Comparison of ENCODE assay signal across 3 cellular contexts in the genomic region with DNA sequence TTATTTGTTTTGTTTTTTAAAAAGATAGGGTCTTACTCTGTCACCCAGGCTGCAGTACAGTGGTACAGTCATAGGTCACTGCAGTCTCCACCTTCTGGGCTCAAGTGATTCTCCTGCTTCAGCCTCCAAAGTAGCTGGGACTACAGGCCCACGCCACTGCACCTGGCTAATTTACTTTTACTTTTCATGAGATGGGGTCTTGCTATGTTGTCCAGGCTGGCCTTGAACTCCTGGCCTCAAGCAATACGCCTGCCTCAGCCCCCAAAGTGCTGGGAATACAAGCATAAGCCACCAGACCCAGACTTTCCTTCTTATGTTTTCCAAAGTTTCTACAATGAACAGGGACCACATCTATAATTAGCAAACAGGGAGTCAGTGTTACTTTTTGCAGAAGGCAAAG.
A peak's percentile ranks its signal among the peaks of the same experiment; 100 is the strongest.
TF ChIP-seq lines count a peak whose summit lies in the region.

No MANE protein-coding gene starts in this region.

TF ChIP-seq in WTC11, 78 proteins besides CTCF, POLR2A, EP300 and RAD21:
- TF ChIP-seq ZNF121 (CRISPR knock-in tag; IDR thresholded peaks at IDR 0.05) = peak; percentile 9; the same call in 1 of the 2 replicates
- TF ChIP-seq, protein P1, sequence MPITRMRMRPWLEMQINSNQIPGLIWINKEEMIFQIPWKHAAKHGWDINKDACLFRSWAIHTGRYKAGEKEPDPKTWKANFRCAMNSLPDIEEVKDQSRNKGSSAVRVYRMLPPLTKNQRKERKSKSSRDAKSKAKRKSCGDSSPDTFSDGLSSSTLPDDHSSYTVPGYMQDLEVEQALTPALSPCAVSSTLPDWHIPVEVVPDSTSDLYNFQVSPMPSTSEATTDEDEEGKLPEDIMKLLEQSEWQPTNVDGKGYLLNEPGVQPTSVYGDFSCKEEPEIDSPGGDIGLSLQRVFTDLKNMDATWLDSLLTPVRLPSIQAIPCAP (CRISPR knock-in tag; IDR thresholded peaks at IDR 0.05) = no peak
- TF ChIP-seq FOXK1 (CRISPR knock-in tag; IDR thresholded peaks at IDR 0.05) = no peak
- TF ChIP-seq SOX15 (CRISPR knock-in tag; IDR thresholded peaks at IDR 0.05) = no peak
- TF ChIP-seq, protein P2, sequence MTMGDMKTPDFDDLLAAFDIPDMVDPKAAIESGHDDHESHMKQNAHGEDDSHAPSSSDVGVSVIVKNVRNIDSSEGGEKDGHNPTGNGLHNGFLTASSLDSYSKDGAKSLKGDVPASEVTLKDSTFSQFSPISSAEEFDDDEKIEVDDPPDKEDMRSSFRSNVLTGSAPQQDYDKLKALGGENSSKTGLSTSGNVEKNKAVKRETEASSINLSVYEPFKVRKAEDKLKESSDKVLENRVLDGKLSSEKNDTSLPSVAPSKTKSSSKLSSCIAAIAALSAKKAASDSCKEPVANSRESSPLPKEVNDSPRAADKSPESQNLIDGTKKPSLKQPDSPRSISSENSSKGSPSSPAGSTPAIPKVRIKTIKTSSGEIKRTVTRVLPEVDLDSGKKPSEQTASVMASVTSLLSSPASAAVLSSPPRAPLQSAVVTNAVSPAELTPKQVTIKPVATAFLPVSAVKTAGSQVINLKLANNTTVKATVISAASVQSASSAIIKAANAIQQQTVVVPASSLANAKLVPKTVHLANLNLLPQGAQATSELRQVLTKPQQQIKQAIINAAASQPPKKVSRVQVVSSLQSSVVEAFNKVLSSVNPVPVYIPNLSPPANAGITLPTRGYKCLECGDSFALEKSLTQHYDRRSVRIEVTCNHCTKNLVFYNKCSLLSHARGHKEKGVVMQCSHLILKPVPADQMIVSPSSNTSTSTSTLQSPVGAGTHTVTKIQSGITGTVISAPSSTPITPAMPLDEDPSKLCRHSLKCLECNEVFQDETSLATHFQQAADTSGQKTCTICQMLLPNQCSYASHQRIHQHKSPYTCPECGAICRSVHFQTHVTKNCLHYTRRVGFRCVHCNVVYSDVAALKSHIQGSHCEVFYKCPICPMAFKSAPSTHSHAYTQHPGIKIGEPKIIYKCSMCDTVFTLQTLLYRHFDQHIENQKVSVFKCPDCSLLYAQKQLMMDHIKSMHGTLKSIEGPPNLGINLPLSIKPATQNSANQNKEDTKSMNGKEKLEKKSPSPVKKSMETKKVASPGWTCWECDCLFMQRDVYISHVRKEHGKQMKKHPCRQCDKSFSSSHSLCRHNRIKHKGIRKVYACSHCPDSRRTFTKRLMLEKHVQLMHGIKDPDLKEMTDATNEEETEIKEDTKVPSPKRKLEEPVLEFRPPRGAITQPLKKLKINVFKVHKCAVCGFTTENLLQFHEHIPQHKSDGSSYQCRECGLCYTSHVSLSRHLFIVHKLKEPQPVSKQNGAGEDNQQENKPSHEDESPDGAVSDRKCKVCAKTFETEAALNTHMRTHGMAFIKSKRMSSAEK (CRISPR knock-in tag; IDR thresholded peaks at IDR 0.05; ENCODE audit: borderline replicate concordance) = no peak
- TF ChIP-seq, protein P3, sequence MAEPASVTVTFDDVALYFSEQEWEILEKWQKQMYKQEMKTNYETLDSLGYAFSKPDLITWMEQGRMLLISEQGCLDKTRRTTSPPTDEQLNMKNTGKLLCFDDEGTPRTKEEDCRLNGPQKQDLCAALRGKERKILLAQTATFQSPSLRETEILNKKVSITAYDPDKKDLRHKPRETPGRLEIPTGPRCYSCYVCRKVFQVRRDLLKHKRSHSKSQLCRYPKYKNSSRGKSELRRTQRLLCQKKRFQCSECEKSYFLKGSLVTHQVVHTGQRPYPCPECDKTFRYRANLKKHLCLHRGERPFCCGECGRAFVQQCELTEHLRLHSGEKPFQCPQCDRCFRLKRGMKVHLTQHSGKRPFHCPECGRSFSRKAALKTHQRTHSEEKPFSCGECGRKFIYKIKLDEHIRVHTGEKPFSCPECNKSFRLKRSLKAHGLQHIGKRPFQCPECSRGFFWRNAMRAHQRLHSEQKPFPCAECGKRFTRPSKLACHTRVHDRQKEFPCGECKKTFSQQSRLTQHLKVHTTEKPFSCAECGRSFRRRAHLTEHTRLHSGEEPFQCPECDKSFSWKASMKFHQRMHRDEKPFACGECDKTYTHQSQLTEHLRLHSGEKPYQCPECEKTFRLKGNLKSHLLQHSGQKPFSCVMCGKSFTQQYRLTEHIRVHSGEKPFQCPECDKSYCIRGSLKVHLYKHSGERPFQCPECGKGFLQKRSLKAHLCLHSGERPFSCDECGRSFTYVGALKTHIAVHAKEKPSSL (CRISPR knock-in tag; conservative IDR thresholded peaks at IDR 0.05) = no peak
- no peak for TF ChIP-seq ZNF317 (CRISPR knock-in tag; IDR thresholded peaks at IDR 0.05; ENCODE audit: borderline replicate concordance, low read depth)
- TF ChIP-seq OVOL2 (CRISPR knock-in tag; IDR thresholded peaks at IDR 0.05; ENCODE audit: borderline replicate concordance) = no peak
- TF ChIP-seq MXD4 (CRISPR knock-in tag; IDR thresholded peaks at IDR 0.05; ENCODE audit: borderline replicate concordance) = no peak

TF ChIP-seq in HepG2, 621 proteins besides CTCF, POLR2A, EP300 and RAD21:
- TF ChIP-seq ZFP36L2 (CRISPR knock-in tag; IDR thresholded peaks at IDR 0.05) (no peak), ZNF121 (CRISPR knock-in tag; IDR thresholded peaks at IDR 0.05) (peak; percentile 49; the same call in 1 of the 2 replicates)

TF ChIP-seq in HEK293T, 16 proteins besides CTCF, POLR2A, EP300 and RAD21:
- no peak for TF ChIP-seq FOXA1 (IDR thresholded peaks at IDR 0.05)
TF ChIP-seq in HEK293T: peak in this region for 0.
